ENCODE assay signal across 9 cellular contexts in genomic region chr22:38396440-38397069, GRCh38. TPM values are rescaled to one million over a fixed set of nuclear protein-coding genes. Genes with fewer than 3 reads are reported as not detected.
DNase-seq lines count a peak whose midpoint lies in the region; ATAC-seq, FAIRE-seq and TF ChIP-seq lines count a peak whose summit lies in the region.
"Not testable (repeated sequence)": the region's sequence is repeated elsewhere in the genome, so short reads cannot be mapped to it uniquely, and the experiment has no call there.
"Had no signal": no experiment of that assay in that cellular context is flagged by ENCODE, and none has a peak within 500 bp of the region (broad histone marks: within the 10 kb centered on the region; RNA-seq: fewer than 3 reads in every experiment).

No MANE protein-coding gene starts in this region.

- H3K9me3 Mint-ChIP-seq in activated T-cell treated with anti-CD3 and anti-CD28 coated beads, Interleukin-2, amount 50 U/mL, for 4 hours = not testable (repeated sequence)

- H3K4me3 ChIP-seq in GM12865 (ENCODE audit: low read depth, low read length) = peak overlapping the region; percentile 92
- peak overlapping the region; percentile 87 for H3K4me3 ChIP-seq in OCI-LY7 (ENCODE audit: low read depth, low read length, poor library complexity, severe bottlenecking)
- H3K4me3 ChIP-seq in bronchial epithelial cell (ENCODE audit: low read depth, low read length) = peak overlapping the region; percentile 63
- peak overlapping the region; percentile 86 to 88 for H3K4me3 ChIP-seq in gastroesophageal sphincter
- peak overlapping the region; percentile 84 for H3K4me3 ChIP-seq in psoas muscle
- peak overlapping the region in 3 of 4 donors; percentile 78 to 95 (median 89) for H3K4me3 ChIP-seq in upper lobe of left lung

- not testable (repeated sequence) for TF ChIP-seq POLR2A in gastroesophageal sphincter (IDR thresholded peaks at IDR 0.05); upper lobe of left lung (IDR thresholded peaks at IDR 0.05)

- H3K36me3 ChIP-seq in OCI-LY7 (ENCODE audit: insufficient read depth, low read length); bronchial epithelial cell (ENCODE audit: control insufficient read depth, insufficient read depth, low read length); gastroesophageal sphincter; psoas muscle (ENCODE audit: insufficient read depth in 1 of 2, low read depth in 1 of 2); upper lobe of left lung: not testable (repeated sequence)

- H3K36me3 Mint-ChIP-seq in activated T-cell treated with anti-CD3 and anti-CD28 coated beads, Interleukin-2, amount 50 U/mL, for 4 hours (ENCODE audit: insufficient read depth) = not testable (repeated sequence)

- CTCF ChIA-PET in OCI-LY7 (lab: Charles Lee; ENCODE audit: unreplicated experiment) = interaction anchor here (0.6 kb wide), 1 partner anchor 150 kb away, joined by 3 read pairs; no protein-coding TSS in a partner anchor

- intact Hi-C loops in OCI-LY7 (cut with micrococcal nuclease; ENCODE audit: unreplicated experiment) (loop anchor here (5.0 kb wide), 1 partner anchor 79 kb away; the partner anchor contains the start of gene CSNK1E), psoas muscle (cut with DNase I) (loop anchor here in 1 of 2 donors (10.0 kb wide), 1 partner anchor 108 kb away; the partner anchor contains the start of gene DDX17)

- ATAC-seq in activated T-cell treated with anti-CD3 and anti-CD28 coated beads, Interleukin-2, amount 50 U/mL, for 4 hours; gastroesophageal sphincter; psoas muscle; upper lobe of left lung (ENCODE audit: low FRiP score in 2 of 2): not testable (repeated sequence)

- H3K4me1 ChIP-seq in OCI-LY7 (ENCODE audit: insufficient read depth, low read length, poor library complexity, severe bottlenecking) (peaks cover 46% of the 10 kb centered on the region), gastroesophageal sphincter (peaks cover 0 to 49% (median 0%) of the 10 kb centered on the region in 3 donors), psoas muscle (peaks cover 14% of the 10 kb centered on the region), upper lobe of left lung (peaks cover 22 to 45% (median 26%) of the 10 kb centered on the region in 4 donors)

- not testable (repeated sequence) for H3K27me3 ChIP-seq in bronchial epithelial cell (ENCODE audit: control insufficient read depth, insufficient read depth, low read length); psoas muscle (ENCODE audit: insufficient read depth in 3 of 3, low read length in 2 of 3); upper lobe of left lung
- H3K27me3 ChIP-seq in gastroesophageal sphincter = peaks cover 16% of the 10 kb centered on the region

- not testable (repeated sequence) for H2AFZ ChIP-seq in OCI-LY7 (ENCODE audit: low read length)

- peak overlapping the region; percentile 79 for H3K4me3 Mint-ChIP-seq in activated T-cell treated with anti-CD3 and anti-CD28 coated beads, Interleukin-2, amount 50 U/mL, for 4 hours

- POLR2A ChIA-PET in OCI-LY7 (lab: Charles Lee) = not testable (repeated sequence)

- peaks cover 45% of the 10 kb centered on the region for H3K4me1 Mint-ChIP-seq in activated T-cell treated with anti-CD3 and anti-CD28 coated beads, Interleukin-2, amount 50 U/mL, for 4 hours (ENCODE audit: low read depth)

- not testable (repeated sequence) for TF ChIP-seq CTCF in GM12865 (IDR thresholded peaks at IDR 0.05; ENCODE audit: insufficient read depth, low read depth, low read length, missing control alignments); OCI-LY7 (conservative IDR thresholded peaks at IDR 0.05; ENCODE audit: low read length); bronchial epithelial cell (IDR thresholded peaks at IDR 0.05; ENCODE audit: insufficient read depth, low read length, severe bottlenecking); gastroesophageal sphincter (IDR thresholded peaks at IDR 0.05); psoas muscle (IDR thresholded peaks at IDR 0.05); upper lobe of left lung (IDR thresholded peaks at IDR 0.05)

- not testable (repeated sequence) for H3K27me3 Mint-ChIP-seq in activated T-cell treated with anti-CD3 and anti-CD28 coated beads, Interleukin-2, amount 50 U/mL, for 4 hours (ENCODE audit: low read depth)

- WGBS in gastroesophageal sphincter (ENCODE audit: low coverage in 1 of 2), 2 donors = 75 to 84% methylated on average over 2 to 10 of the region's 12 CpGs
- WGBS in psoas muscle, 3 donors = 88 to 90% (median 88%) methylated on average over 12 of the region's 12 CpGs
- WGBS in upper lobe of left lung, 2 donors = 80 to 86% methylated on average over 11 to 12 of the region's 12 CpGs

- not testable (repeated sequence) for H3K9me3 ChIP-seq in OCI-LY7 (ENCODE audit: low read length); gastroesophageal sphincter; psoas muscle; upper lobe of left lung

- H3K79me2 ChIP-seq in OCI-LY7 (ENCODE audit: insufficient read depth, low read depth, low read length) = peaks cover 63% of the 10 kb centered on the region

- BruUV-seq in OCI-LY7 (replicated peaks; lab: Mats Ljungman, UMichigan) = not testable (repeated sequence)

- FAIRE-seq in bronchial epithelial cell (lab: Jason Lieb, UNC) = not testable (repeated sequence)

- not testable (repeated sequence) for H4K20me1 ChIP-seq in OCI-LY7 (ENCODE audit: insufficient read depth, low read length)

- not testable (repeated sequence) for DNase-seq in GM12865 (ENCODE audit: low read depth); OCI-LY7 (ENCODE audit: low spot score); activated T-cell treated with anti-CD3 and anti-CD28 coated beads, Interleukin-2, amount 50 U/mL, for 4 hours; bronchial epithelial cell (ENCODE audit: low read depth); psoas muscle; upper lobe of left lung
- DNase-seq in mesenteric fat pad (ENCODE audit: low spot score) = peak; percentile 55

- H3K27ac ChIP-seq in OCI-LY7 (ENCODE audit: low read depth, low read length, poor library complexity, severe bottlenecking) = peak overlapping the region; percentile 90
- H3K27ac ChIP-seq in gastroesophageal sphincter = peak overlapping the region; percentile 81 to 98 (median 91)
- peak overlapping the region; percentile 91 for H3K27ac ChIP-seq in psoas muscle
- H3K27ac ChIP-seq in upper lobe of left lung = peak overlapping the region; percentile 89 to 99 (median 95)

- peak overlapping the region; percentile 97 for H3K4me2 ChIP-seq in OCI-LY7 (ENCODE audit: low read length)

- TF ChIP-seq EP300 in gastroesophageal sphincter (IDR thresholded peaks at IDR 0.05); upper lobe of left lung (IDR thresholded peaks at IDR 0.05): not testable (repeated sequence)

- H3K9me2 ChIP-seq in OCI-LY7 (ENCODE audit: insufficient read depth, low read length) = not testable (repeated sequence)

RNA-seq across cellular contexts. Expression of gene KCNJ4, which starts 58.4 kb away (rescaled TPM):
- not detected in 2 replicates for total RNA-seq in OCI-LY7 (2014; rRNA removed; shearing (Covaris generic))
- total RNA-seq in OCI-LY7 (2022) (not detected in 2 replicates), bronchial epithelial cell (not detected in 2 replicates), gastroesophageal sphincter (not detected), mesenteric fat pad (not detected), psoas muscle (not detected), upper lobe of left lung (not detected)
- total RNA-seq in activated T-cell treated with anti-CD3 and anti-CD28 coated beads, Interleukin-2, amount 50 U/mL, for 4 hours = not detected
- under 1 TPM in 1 of 3 donors, not detected in 2; 0.01 TPM for polyA plus RNA-seq in psoas muscle
- total RNA-seq: pulmonary artery endothelial cell had no signal
